27 cellular contexts compared by ENCODE assay signal in genomic region chr11:75308116-75308515, GRCh38. TPM values are rescaled to one million over a fixed set of nuclear protein-coding genes. Genes with fewer than 3 reads are reported as not detected.
DNase-seq lines count a peak whose midpoint lies in the region; ATAC-seq, FAIRE-seq and TF ChIP-seq lines count a peak whose summit lies in the region.
"Had no signal": no experiment of that assay in that cellular context is flagged by ENCODE, and none has a peak within 500 bp of the region (broad histone marks: within the 10 kb centered on the region; RNA-seq: fewer than 3 reads in every experiment).

No MANE protein-coding gene starts in this region.

- H3K4me1 ChIP-seq in esophagus squamous epithelium (peaks cover 7 to 82% (median 33%) of the 10 kb centered on the region in 3 donors), pancreas (peaks cover 0 to 25% (median 11%) of the 10 kb centered on the region in 3 donors), upper lobe of right lung (peaks cover 70% of the 10 kb centered on the region), SK-N-SH (ENCODE audit: control insufficient read depth in 1 of 2, insufficient read depth in 2 of 2, low read depth in 1 of 2, low read length in 1 of 2) (peaks cover 0 to 30% of the 10 kb centered on the region in 2 experiments; a peak in 2 of 4 replicates)

- FAIRE-seq in pancreas (lab: Jason Lieb, UNC), result no peak
- FAIRE-seq: endothelial cell of umbilical vein, GM12878 had no signal

- CTCF ChIA-PET in SK-N-SH (lab: Yijun Ruan, JAX), result interaction anchor here (0.9 to 5.9 kb wide), 8 partner anchors 13 to 224 kb away, joined by 3 to 30 read pairs (median 4); no protein-coding TSS in a partner anchor

- H3K36me3 ChIP-seq in esophagus squamous epithelium (peaks cover 0 to 9% (median 0%) of the 10 kb centered on the region in 3 donors), pancreas (no peaks in the 10 kb centered on the region), upper lobe of right lung (peaks cover 11% of the 10 kb centered on the region), SK-N-SH (replicated peaks in 1 of 2; ENCODE audit: control insufficient read depth in 1 of 2, insufficient read depth in 2 of 2, low read length in 1 of 2) (no peaks in the 10 kb centered on the region)
- H3K36me3 ChIP-seq: ovary, thoracic aorta had no signal

- H3K4me3 ChIP-seq in esophagus squamous epithelium (no peak overlapping the region), pancreas (no peak overlapping the region), upper lobe of right lung (no peak overlapping the region), SK-N-SH (ENCODE audit: low read depth in 2 of 2, low read length in 1 of 2) (no peak overlapping the region)
- H3K4me3 ChIP-seq: BLaER1, coronary artery, GM12878, ovary, PC-9, smooth muscle cell, thoracic aorta had no signal

- no peak overlapping the region for H2AFZ ChIP-seq in SK-N-SH (ENCODE audit: low read depth)
- H2AFZ ChIP-seq: PC-9 had no signal

- TF ChIP-seq EP300 in SK-N-SH (IDR thresholded peaks at IDR 0.05; ENCODE audit: borderline replicate concordance in 1 of 2, low read depth in 1 of 2, low read length in 1 of 2), result no peak

- no peak for TF ChIP-seq CTCF in esophagus squamous epithelium (IDR thresholded peaks at IDR 0.05)
- no peak for TF ChIP-seq CTCF in pancreas (IDR thresholded peaks at IDR 0.05)
- no peak for TF ChIP-seq CTCF in upper lobe of right lung (IDR thresholded peaks at IDR 0.05)
- no peak for TF ChIP-seq CTCF in SK-N-SH (IDR thresholded peaks at IDR 0.05)

- POLR2A ChIA-PET in SK-N-SH (lab: Yijun Ruan, JAX), result no interaction called here

- H3K9me2 ChIP-seq in SK-N-SH, result no peaks in the 10 kb centered on the region

- no peaks in the 10 kb centered on the region for H4K20me1 ChIP-seq in SK-N-SH (ENCODE audit: insufficient read depth)

- ATAC-seq in Right ventricle myocardium superior (ENCODE audit: poor library complexity), result no peak
- no peak for ATAC-seq in Right ventricle myocardium inferior
- ATAC-seq in pancreas, result peak; percentile 71 to 83 (median 77)
- peak; percentile 32 for ATAC-seq in upper lobe of right lung
- no peak for ATAC-seq in HG03439 (IDR thresholded peaks at IDR 0.05; ENCODE audit: unreplicated experiment)
- ATAC-seq: GM12878, left colon, SK-N-SH treated with all-trans-retinoic acid at 6 μM for 48 hours had no signal

- peak; percentile 50 for DNase-seq in Right ventricle myocardium superior
- no peak for DNase-seq in Right ventricle myocardium inferior (ENCODE audit: missing footprints)
- DNase-seq in esophagus squamous epithelium (lab: John Stamatoyannopoulos, UW), result no peak
- DNase-seq in pancreas, result peak in 3 of 6 donors; percentile 33 to 49 (median 37)
- no peak for DNase-seq in upper lobe of right lung
- no peak for DNase-seq in OCI-M2 (lab: John Stamatoyannopoulos, UW; ENCODE audit: unreplicated experiment)
- DNase-seq in SK-N-SH, result no peak
- DNase-seq: activated CD4-positive, alpha-beta T cell treated with anti-CD3 and anti-CD28 coated beads for 48 hours; activated naive CD4-positive, alpha-beta T cell treated with anti-CD3 and anti-CD28 coated beads for 36 hours; foreskin melanocyte; GF-D8; HCEC 1CT; Karpas-422; left colon; NCI-H69; ovary; PC-9; stimulated activated CD4-positive, alpha-beta T cell treated with anti-CD3 and anti-CD28 coated beads, Interleukin-4, amount 100 ng/mL, for 4 hours; T1000 had no signal

- H3K27me3 ChIP-seq in esophagus squamous epithelium (peaks cover 0 to 6% (median 0%) of the 10 kb centered on the region in 4 donors), pancreas (no peaks in the 10 kb centered on the region), upper lobe of right lung (no peaks in the 10 kb centered on the region), SK-N-SH (ENCODE audit: insufficient read depth) (no peaks in the 10 kb centered on the region)
- H3K27me3 ChIP-seq: BLaER1, ovary had no signal

- no peaks in the 10 kb centered on the region for H3F3A ChIP-seq in SK-N-SH (replicated peaks; ENCODE audit: insufficient read depth)

- H3K27ac ChIP-seq in esophagus squamous epithelium (peak overlapping the region; percentile 12 to 79 (median 63)), pancreas (peak overlapping the region in 2 of 4 donors; percentile 15 to 17), upper lobe of right lung (no peak overlapping the region), SK-N-SH (ENCODE audit: low read depth in 2 of 2, low read length in 1 of 2) (no peak overlapping the region)
- H3K27ac ChIP-seq: ovary, PC-9, thoracic aorta had no signal

- intact Hi-C loops in Right ventricle myocardium superior (cut with DNase I), result no loop called here
- intact Hi-C loops in Right ventricle myocardium inferior (cut with DNase I), result no loop called here
- intact Hi-C loops in esophagus squamous epithelium (cut with DNase I), result no loop called here
- intact Hi-C loops in pancreas (cut with DNase I), result no loop called here
- intact Hi-C loops in upper lobe of right lung (cut with DNase I), result no loop called here

- TF ChIP-seq POLR2A in esophagus squamous epithelium (IDR thresholded peaks at IDR 0.05), result no peak

- H3K79me2 ChIP-seq in SK-N-SH (ENCODE audit: insufficient read depth), result no peaks in the 10 kb centered on the region

- no peak overlapping the region for H3K4me2 ChIP-seq in SK-N-SH
- H3K4me2 ChIP-seq: BLaER1, PC-9, smooth muscle cell had no signal

- H3K9ac ChIP-seq in SK-N-SH, result no peak overlapping the region
- H3K9ac ChIP-seq: BLaER1 had no signal

- no peak for TF ChIP-seq RAD21 in SK-N-SH (IDR thresholded peaks at IDR 0.05; ENCODE audit: low read length)

- WGBS in esophagus squamous epithelium, 2 donors, result 66 to 67% methylated on average over 2 to 6 of the region's 7 CpGs
- WGBS in pancreas, 2 donors, result 65% methylated on average over 7 of the region's 7 CpGs
- 93% methylated on average over 6 of the region's 7 CpGs for WGBS in SK-N-SH (ENCODE audit: low lambda C conversion rate)

- H3K9me3 ChIP-seq in esophagus squamous epithelium (no peaks in the 10 kb centered on the region), pancreas (no peaks in the 10 kb centered on the region), upper lobe of right lung (no peaks in the 10 kb centered on the region), SK-N-SH (no peaks in the 10 kb centered on the region)
- H3K9me3 ChIP-seq: BLaER1, ovary, thoracic aorta had no signal

TF ChIP-seq in SK-N-SH, 30 proteins besides CTCF, POLR2A, EP300 and RAD21 (continues in another document):
- TF ChIP-seq CHD2 (IDR thresholded peaks at IDR 0.05; ENCODE audit: low read length, partially characterized antibody), result no peak
- no peak for TF ChIP-seq MEF2A (IDR thresholded peaks at IDR 0.05; ENCODE audit: borderline replicate concordance, low read depth)
- no peak for TF ChIP-seq ELF1 (IDR thresholded peaks at IDR 0.05)
- no peak for TF ChIP-seq EZH2phosphoT487 (IDR thresholded peaks at IDR 0.05; ENCODE audit: borderline replicate concordance, low read depth)
- no peak for TF ChIP-seq IRF3 (IDR thresholded peaks at IDR 0.05; ENCODE audit: low read depth, low read length)
- TF ChIP-seq YY1 (IDR thresholded peaks at IDR 0.05; ENCODE audit: low read depth), result no peak
- no peak for TF ChIP-seq NRF1 (IDR thresholded peaks at IDR 0.05; ENCODE audit: low read depth, low read length)
- no peak for TF ChIP-seq USF2 (IDR thresholded peaks at IDR 0.05; ENCODE audit: borderline replicate concordance, low read depth, low read length)
- TF ChIP-seq FOXM1 (IDR thresholded peaks at IDR 0.05; ENCODE audit: low read depth), result no peak
- TF ChIP-seq RXRA (IDR thresholded peaks at IDR 0.05; ENCODE audit: borderline replicate concordance, low read depth), result no peak
- no peak for TF ChIP-seq SIN3A (IDR thresholded peaks at IDR 0.05; ENCODE audit: borderline replicate concordance, low read depth, low read length)
- no peak for TF ChIP-seq ZBTB33 (IDR thresholded peaks at IDR 0.05; ENCODE audit: borderline replicate concordance, low read depth)
- TF ChIP-seq FOXJ3 (CRISPR knock-in tag; IDR thresholded peaks at IDR 0.05), result no peak
- TF ChIP-seq GATA2 (CRISPR knock-in tag; IDR thresholded peaks at IDR 0.05), result no peak

RNA-seq across cellular contexts. Expression of gene ARRB1, which starts 43.3 kb away (rescaled TPM):
- 24.6 TPM for total RNA-seq in Right ventricle myocardium superior
- total RNA-seq in Right ventricle myocardium inferior, result 30.3 TPM
- 10 to 100 TPM in 3 of 4 donors, 1 to 10 TPM in 1; 9.6 to 24.8 (median 17.8) TPM for total RNA-seq in esophagus squamous epithelium
- 10 to 100 TPM; 30.3 to 68.1 (median 33.8) TPM for total RNA-seq in pancreas
- 10 to 100 TPM in 1 of 2 donors, 1 to 10 TPM in 1; 7.8 to 12.7 TPM for polyA plus RNA-seq in pancreas
- total RNA-seq in upper lobe of right lung, result 188 TPM
- 6.7 and 7.0 TPM in 2 replicates for polyA plus RNA-seq in SK-N-SH (2012; rRNA removed)
- polyA plus RNA-seq in SK-N-SH (2012; cell fraction: cytosol; rRNA removed), result 4.4 and 6.0 TPM in 2 replicates
- 4.8 and 6.6 TPM in 2 replicates for polyA plus RNA-seq in SK-N-SH (2012; cell fraction: nucleus; rRNA removed)

Comparison
In these comparisons a context has a peak if more than half of its experiments do, and no peak if none do; other contexts are left out.
1. ATAC-seq: peak in pancreas (4 of 4) and upper lobe of right lung (single experiment); none in Right ventricle myocardium superior (single experiment), Right ventricle myocardium inferior (single experiment) and HG03439 (single experiment).
2. H3K27ac ChIP-seq: peak in esophagus squamous epithelium (4 of 4); none in upper lobe of right lung (single experiment) and SK-N-SH (0 of 2).